In genomic region chr5:150615141-150615699, GRCh38 we compare ENCODE assay signal across 11 cellular contexts. TPM values are rescaled to one million over a fixed set of nuclear protein-coding genes. Genes with fewer than 3 reads are reported as not detected.
DNase-seq lines count a peak whose midpoint lies in the region; ATAC-seq and TF ChIP-seq lines count a peak whose summit lies in the region.
"Had no signal": no experiment of that assay in that cellular context is flagged by ENCODE, and none has a peak within 500 bp of the region (broad histone marks: within the 10 kb centered on the region; RNA-seq: fewer than 3 reads in every experiment).

No MANE protein-coding gene starts in this region.

- intact Hi-C loops in Right ventricle myocardium inferior (cut with DNase I) = no loop called here
- intact Hi-C loops in cardiac septum (cut with DNase I) = loop anchor here (1.0 kb wide), 1 partner anchor 41 kb away; no protein-coding TSS in a partner anchor
- intact Hi-C loops in esophagus muscularis mucosa (cut with DNase I) = no loop called here
- intact Hi-C loops in aorta (cut with DNase I) = no loop called here

- 10% methylated on average over 14 of the region's 17 CpGs for WGBS in esophagus muscularis mucosa
- WGBS in aorta, 2 donors = 1 to 3% methylated on average over 17 of the region's 17 CpGs

- H3K27ac ChIP-seq in esophagus muscularis mucosa (replicated peaks in 1 of 4) (peak overlapping the region; percentile 36 to 86 (median 78)), muscle layer of colon (ENCODE audit: low read depth, low read length) (peak overlapping the region; percentile 72), aorta (ENCODE audit: low read depth in 1 of 2, low read length in 2 of 2) (peak overlapping the region; percentile 14 to 85)

- peak; percentile 62 for DNase-seq in Right ventricle myocardium inferior (ENCODE audit: missing footprints)
- DNase-seq in cardiac septum (ENCODE audit: low spot score) = no peak
- no peak for DNase-seq in esophagus muscularis mucosa (ENCODE audit: extremely low spot score)
- DNase-seq in aorta = peak; percentile 84 to 85
- DNase-seq in cerebellar nuclear complex (lab: John Stamatoyannopoulos, UW) = no peak
- DNase-seq: ACHN had no signal

- H3K9me3 ChIP-seq in esophagus muscularis mucosa = no peaks in the 10 kb centered on the region
- H3K9me3 ChIP-seq in muscle layer of colon (ENCODE audit: low read length) = no peaks in the 10 kb centered on the region
- H3K9me3 ChIP-seq in aorta (ENCODE audit: control insufficient read depth, low read length) = no peaks in the 10 kb centered on the region
- H3K9me3 ChIP-seq: HAP-1 had no signal

- no peak for TF ChIP-seq POLR2A in esophagus muscularis mucosa (IDR thresholded peaks at IDR 0.05; ENCODE audit: low read depth)

- H3K36me3 ChIP-seq in esophagus muscularis mucosa = no peaks in the 10 kb centered on the region
- H3K36me3 ChIP-seq in muscle layer of colon (ENCODE audit: insufficient read depth, low read length) = no peaks in the 10 kb centered on the region
- no peaks in the 10 kb centered on the region for H3K36me3 ChIP-seq in aorta (ENCODE audit: control insufficient read depth in 1 of 2, insufficient read depth in 2 of 2, low read length in 1 of 2)
- H3K36me3 ChIP-seq: HAP-1 had no signal

- no peaks in the 10 kb centered on the region for H3K27me3 ChIP-seq in esophagus muscularis mucosa
- no peaks in the 10 kb centered on the region for H3K27me3 ChIP-seq in muscle layer of colon (ENCODE audit: control insufficient read depth in 1 of 2, insufficient read depth in 2 of 2, low read length in 2 of 2)
- no peaks in the 10 kb centered on the region for H3K27me3 ChIP-seq in aorta (ENCODE audit: control insufficient read depth in 1 of 2, insufficient read depth in 2 of 2, low read length in 1 of 2)
- H3K27me3 ChIP-seq: dorsolateral prefrontal cortex had no signal

- no peak overlapping the region for H3K9ac ChIP-seq in muscle layer of colon (ENCODE audit: low read length)

- ATAC-seq in Right ventricle myocardium inferior (peak; percentile 17), aorta (ENCODE audit: low FRiP score) (peak; percentile 59), HG03139 (IDR thresholded peaks at IDR 0.05; ENCODE audit: unreplicated experiment) (no peak), GM19351 (IDR thresholded peaks at IDR 0.05; ENCODE audit: unreplicated experiment) (no peak)

- no peak for TF ChIP-seq EP300 in esophagus muscularis mucosa (IDR thresholded peaks at IDR 0.05)

- H3K4me3 ChIP-seq in esophagus muscularis mucosa (peak overlapping the region in 1 of 4 donors; percentile 16), muscle layer of colon (ENCODE audit: low read depth in 1 of 2, low read length in 2 of 2) (peak overlapping the region in 1 of 2 donors; percentile 30), aorta (ENCODE audit: low read length in 2 of 2) (no peak overlapping the region)
- H3K4me3 ChIP-seq: dorsolateral prefrontal cortex, HAP-1 had no signal

- peaks cover 97 to 100% (median 98%) of the 10 kb centered on the region in 4 donors for H3K4me1 ChIP-seq in esophagus muscularis mucosa
- H3K4me1 ChIP-seq in muscle layer of colon (ENCODE audit: insufficient read depth, low read length) = peaks cover 68% of the 10 kb centered on the region
- peaks cover 5 to 11% of the 10 kb centered on the region in 2 donors for H3K4me1 ChIP-seq in aorta (ENCODE audit: control insufficient read depth in 1 of 2, insufficient read depth in 2 of 2, low read length in 2 of 2)

- no peak for TF ChIP-seq CTCF in esophagus muscularis mucosa (IDR thresholded peaks at IDR 0.05)

RNA-seq across cellular contexts. Expression of gene SYNPO, which starts 25.2 kb away (rescaled TPM):
- 587 TPM for total RNA-seq in Right ventricle myocardium inferior
- total RNA-seq in cardiac septum = 829 TPM
- 10 to 100 TPM; 20.4 to 54.0 (median 39.3) TPM for total RNA-seq in esophagus muscularis mucosa
- total RNA-seq in aorta = 100 to 1,000 TPM; 327 to 478 TPM
- polyA plus RNA-seq in aorta = 100 to 1,000 TPM; 228 to 486 TPM

RNA-seq across cellular contexts. Expression of gene MYOZ3, which starts 45.8 kb away (rescaled TPM):
- total RNA-seq in Right ventricle myocardium inferior = 5.5 TPM
- total RNA-seq in cardiac septum = 10.0 TPM
- 1 to 10 TPM in 1 of 4 donors, under 1 TPM in 2, not detected in 1; 0.17 to 1.2 (median 0.46) TPM for total RNA-seq in esophagus muscularis mucosa
- total RNA-seq in aorta = 10 to 100 TPM in 1 of 2 donors, 1 to 10 TPM in 1; 2.5 to 14.1 TPM
- polyA plus RNA-seq in aorta = 1 to 10 TPM; 2.0 to 2.8 TPM

Comparison
In these comparisons a context has a peak if more than half of its experiments do, and no peak if none do; other contexts are left out.
1. DNase-seq: peak in Right ventricle myocardium inferior (single experiment) and aorta (2 of 2); none in cardiac septum (single experiment), esophagus muscularis mucosa (single experiment) and cerebellar nuclear complex (0 of 2).
2. ATAC-seq: peak in Right ventricle myocardium inferior (single experiment) and aorta (single experiment); none in HG03139 (single experiment) and GM19351 (single experiment).
3. RNA of gene SYNPO, which starts 25.2 kb away (total RNA-seq): 829 TPM in cardiac septum (single experiment), 587 TPM in Right ventricle myocardium inferior (single experiment) and 327 to 478 TPM in aorta; 20.4 to 54.0 TPM in esophagus muscularis mucosa; every median in the first group is over 4 times any median in the second.
4. Peak in every context shown above with its lines, with median percentiles within 50 percentile points of each other: H3K27ac ChIP-seq.